In genomic region chrX:120726294-120726693, GRCh38 we compare ENCODE assay signal across 10 cellular contexts.
A peak's percentile ranks its signal among the peaks of the same experiment; 100 is the strongest.
DNase-seq lines count a peak whose midpoint lies in the region; ATAC-seq and TF ChIP-seq lines count a peak whose summit lies in the region.
"Had no signal": no experiment of that assay in that cellular context is flagged by ENCODE, and none has a peak within 500 bp of the region (broad histone marks: within the 10 kb centered on the region; RNA-seq: fewer than 3 reads in every experiment).

No MANE protein-coding gene starts in this region.

- 94 to 100% methylated on average over 2 of the region's 2 CpGs for WGBS in GM23248 (ENCODE audit: low coverage in 1 of 2, low lambda C conversion rate in 2 of 2, missing lambda C conversion rate in 2 of 2), 2 experiments

- H3K27me3 Mint-ChIP-seq in activated B cell treated with CpG ODN at 0.5 μM for 24 hours (no peaks in the 10 kb centered on the region), neural progenitor cell (ENCODE audit: insufficient read depth, low read depth) (peaks cover 3% of the 10 kb centered on the region)

- no peak for TF ChIP-seq POLR2A in uterus (IDR thresholded peaks at IDR 0.05)

- peaks cover 2% of the 10 kb centered on the region for H3K9me3 Mint-ChIP-seq in activated B cell treated with CpG ODN at 0.5 μM for 24 hours
- H3K9me3 Mint-ChIP-seq in neural progenitor cell: peaks cover 7% of the 10 kb centered on the region

- H3K36me3 ChIP-seq in GM23248 (ENCODE audit: low read depth) (no peaks in the 10 kb centered on the region), uterus (no peaks in the 10 kb centered on the region), neural progenitor cell (no peaks in the 10 kb centered on the region)

- peak overlapping the region; percentile 81 for H3K27ac Mint-ChIP-seq in activated B cell treated with CpG ODN at 0.5 μM for 24 hours
- H3K27ac Mint-ChIP-seq in neural progenitor cell: no peak overlapping the region

- H3K4me2 ChIP-seq in GM23248 (ENCODE audit: unreplicated experiment): no peak overlapping the region
- H3K4me2 ChIP-seq in neural progenitor cell: no peak overlapping the region

- in situ Hi-C loops in GM23248 (cut with MboI): no loop called here

- intact Hi-C loops in activated B cell treated with CpG ODN at 0.5 μM for 24 hours (cut with micrococcal nuclease) (loop anchor here (2.0 to 5.0 kb wide), 2 partner anchors 27 to 41 kb away; no protein-coding TSS in a partner anchor), uterus (cut with DNase I; ENCODE audit: low total_unique reads) (no loop called here)

- H4K20me1 ChIP-seq in GM23248 (ENCODE audit: insufficient read depth): no peaks in the 10 kb centered on the region
- no peaks in the 10 kb centered on the region for H4K20me1 ChIP-seq in neural progenitor cell (ENCODE audit: low read depth)

- H3K4me1 ChIP-seq in GM23248 (ENCODE audit: insufficient read depth) (peaks cover 15% of the 10 kb centered on the region), uterus (no peaks in the 10 kb centered on the region), neural progenitor cell (no peaks in the 10 kb centered on the region)

- H3F3A ChIP-seq in GM23248 (ENCODE audit: insufficient read depth) (peaks cover 8% of the 10 kb centered on the region; the same call in 1 of the 2 replicates), neural progenitor cell (ENCODE audit: low read depth) (no peaks in the 10 kb centered on the region)

- H3K4me3 ChIP-seq in GM23248 (no peak overlapping the region), uterus (no peak overlapping the region), neural progenitor cell (no peak overlapping the region)

- H3K4me1 Mint-ChIP-seq in activated B cell treated with CpG ODN at 0.5 μM for 24 hours (peaks cover 26% of the 10 kb centered on the region), neural progenitor cell (no peaks in the 10 kb centered on the region)

- no peak overlapping the region for H3K27ac ChIP-seq in GM23248
- H3K27ac ChIP-seq in uterus: no peak overlapping the region
- H3K27ac ChIP-seq in neural progenitor cell: no peak overlapping the region

- no peaks in the 10 kb centered on the region for H3K36me3 Mint-ChIP-seq in activated B cell treated with CpG ODN at 0.5 μM for 24 hours (ENCODE audit: low read depth)
- no peaks in the 10 kb centered on the region for H3K36me3 Mint-ChIP-seq in neural progenitor cell

- CTCF ChIA-PET in activated B cell treated with CpG ODN at 0.5 μM for 24 hours (lab: Charles Lee): interaction anchor here (1.0 to 1.2 kb wide), 2 partner anchors 27 to 44 kb away, joined by 5 to 6 read pairs; no protein-coding TSS in a partner anchor

- H3K9me3 ChIP-seq in GM23248 (ENCODE audit: low read depth) (no peaks in the 10 kb centered on the region), uterus (no peaks in the 10 kb centered on the region), neural progenitor cell (ENCODE audit: low read depth) (peaks cover 4% of the 10 kb centered on the region)

- H2AFZ ChIP-seq in GM23248: no peak overlapping the region
- no peak overlapping the region for H2AFZ ChIP-seq in neural progenitor cell (replicated peaks)

- H3K79me2 ChIP-seq in GM23248 (ENCODE audit: insufficient read depth) (no peaks in the 10 kb centered on the region), neural progenitor cell (ENCODE audit: low read depth) (no peaks in the 10 kb centered on the region)

- TF ChIP-seq CTCF in activated B cell treated with CpG ODN at 0.5 μM for 24 hours (IDR thresholded peaks at IDR 0.05) (no peak), uterus (IDR thresholded peaks at IDR 0.05) (no peak), neural progenitor cell (IDR thresholded peaks at IDR 0.05) (no peak)

- ATAC-seq in GM18520 (IDR thresholded peaks at IDR 0.05; ENCODE audit: unreplicated experiment) (peak; percentile 97), GM21619 (IDR thresholded peaks at IDR 0.05; ENCODE audit: unreplicated experiment) (peak; percentile 99), HG03354 (IDR thresholded peaks at IDR 0.05; ENCODE audit: poor library complexity, severe bottlenecking, unreplicated experiment) (peak; percentile 100), activated B cell treated with CpG ODN at 0.5 μM for 24 hours (ENCODE audit: low read depth) (peak; percentile 95)

- no peaks in the 10 kb centered on the region for H3K27me3 ChIP-seq in GM23248 (replicated peaks; ENCODE audit: insufficient read depth)
- no peaks in the 10 kb centered on the region for H3K27me3 ChIP-seq in uterus
- H3K27me3 ChIP-seq in neural progenitor cell: no peaks in the 10 kb centered on the region

- H3K9me2 ChIP-seq in GM23248 (ENCODE audit: insufficient read depth): no peaks in the 10 kb centered on the region

- H3K4me3 Mint-ChIP-seq in activated B cell treated with CpG ODN at 0.5 μM for 24 hours (peak overlapping the region; percentile 39), neural progenitor cell (no peak overlapping the region)

- DNase-seq in activated B cell treated with CpG ODN at 0.5 μM for 24 hours (no peak), GM23248 (no peak), uterus (no peak), NCI-H2196 (lab: John Stamatoyannopoulos, UW; ENCODE audit: unreplicated experiment) (no peak), neural progenitor cell (ENCODE audit: low spot score) (no peak)
- DNase-seq: DMS79 treated with DMSO at 0.1 percent for 48 hours, NCI-H510A treated with DMSO at 0.1 percent for 48 hours had no signal

- no peak overlapping the region for H3K9ac ChIP-seq in GM23248
- H3K9ac ChIP-seq in neural progenitor cell: no peak overlapping the region

- POLR2A ChIA-PET in activated B cell treated with CpG ODN at 0.5 μM for 24 hours (lab: Charles Lee): interaction anchor here (0.6 to 1.8 kb wide), 5 partner anchors 11 to 122 kb away, joined by 3 to 7 read pairs (median 3); partner anchors contain the start of gene MCTS1
